In genomic region chr12:106080786-106081185, GRCh38 we compare ENCODE assay signal across 1 cellular context.
TF ChIP-seq lines count a peak whose summit lies in the region.

No MANE protein-coding gene starts in this region.

TF ChIP-seq in GM23338, 12 proteins besides CTCF, POLR2A, EP300 and RAD21 (continued from another document):
- TF ChIP-seq NANOG (IDR thresholded peaks at IDR 0.05; ENCODE audit: borderline replicate concordance): no peak
TF ChIP-seq in GM23338: peak in this region for 0.
